ENCODE assay signal across 17 cellular contexts in genomic region chr5:6236170-6236793, GRCh38.
A peak's percentile ranks its signal among the peaks of the same experiment; 100 is the strongest.
DNase-seq lines count a peak whose midpoint lies in the region; ATAC-seq and TF ChIP-seq lines count a peak whose summit lies in the region.
"Had no signal": no experiment of that assay in that cellular context is flagged by ENCODE, and none has a peak within 500 bp of the region (broad histone marks: within the 10 kb centered on the region; RNA-seq: fewer than 3 reads in every experiment).

No MANE protein-coding gene starts in this region.

- H3K9me3 ChIP-seq in PC-9 (ENCODE audit: insufficient read depth, low read depth) = no peaks in the 10 kb centered on the region

- H3K27ac ChIP-seq in PC-9 (peak overlapping the region; percentile 78), epithelial cell of prostate (peak overlapping the region; percentile 67)

- peaks cover 24% of the 10 kb centered on the region for H3K4me1 ChIP-seq in PC-9 (replicated peaks; ENCODE audit: insufficient read depth)

- peak overlapping the region; percentile 58 for H3K4me2 ChIP-seq in PC-9

- H3K36me3 ChIP-seq in PC-9 (ENCODE audit: low read depth) = no peaks in the 10 kb centered on the region

- H3K9me2 ChIP-seq in PC-9 (ENCODE audit: insufficient read depth) = no peaks in the 10 kb centered on the region

- CTCF ChIA-PET in PC-9 (lab: Charles Lee) = no interaction called here

- H3F3A ChIP-seq in PC-9 (ENCODE audit: insufficient read depth, low read depth) = peaks cover 15% of the 10 kb centered on the region

- BruUV-seq in PC-9 (replicated peaks; lab: Mats Ljungman, UMichigan) = no TSS peak

- no peaks in the 10 kb centered on the region for H3K27me3 ChIP-seq in PC-9 (ENCODE audit: insufficient read depth, low read depth)

- H3K4me3 ChIP-seq in PC-9 = no peak overlapping the region; the same call in 1 of the 2 replicates

- no peaks in the 10 kb centered on the region for H4K20me1 ChIP-seq in PC-9 (ENCODE audit: insufficient read depth)

- DNase-seq in PC-9 = peak in 1 of 2 experiments; percentile 75
- peak; percentile 57 for DNase-seq in epithelial cell of prostate (ENCODE audit: low read depth, low spot score)
- DNase-seq in mucosa of gallbladder (ENCODE audit: low spot score) = peak; percentile 4
- DNase-seq in NCI-H82 (lab: John Stamatoyannopoulos, UW) = no peak
- DNase-seq in NCI-H524 treated with DMSO at 0.1 percent for 48 hours (lab: John Stamatoyannopoulos, UW) = no peak
- DNase-seq: DMS53, GDM1, KBM-7, NCI-H1092 treated with DMSO at 0.1 percent for 48 hours, NCI-H1436 treated with DMSO at 0.1 percent for 48 hours, NCI-H2029, NCI-H226, NCI-H510A treated with DMSO at 0.1 percent for 48 hours, NCI-H774, T-cell had no signal

- no peak for TF ChIP-seq CTCF in PC-9 (conservative IDR thresholded peaks at IDR 0.05)

- intact Hi-C loops in PC-9 (cut with micrococcal nuclease; ENCODE audit: unreplicated experiment) = no loop called here

- no peaks in the 10 kb centered on the region for H3K79me2 ChIP-seq in PC-9 (ENCODE audit: low read depth)

- 0 out of 2 replicates have a peak overlapping the region, but pooled peaks have one; percentile 15 for H2AFZ ChIP-seq in PC-9

- POLR2A ChIA-PET in PC-9 (lab: Charles Lee; ENCODE audit: unreplicated experiment) = no interaction called here

- ATAC-seq in GM21825 (IDR thresholded peaks at IDR 0.05; ENCODE audit: unreplicated experiment) (peak; percentile 15), HG02759 (IDR thresholded peaks at IDR 0.05; ENCODE audit: unreplicated experiment) (no peak)
- ATAC-seq: T-cell had no signal

Comparison
In these comparisons a context has a peak if more than half of its experiments do, and no peak if none do; other contexts are left out.
1. DNase-seq: peak in epithelial cell of prostate (single experiment) and mucosa of gallbladder (single experiment); none in NCI-H82 (single experiment) and NCI-H524 treated with DMSO at 0.1 percent for 48 hours (single experiment).